ENCODE assay signal across 15 cellular contexts in genomic region chr5:78486223-78486622, GRCh38.
DNase-seq lines count a peak whose midpoint lies in the region; ATAC-seq and TF ChIP-seq lines count a peak whose summit lies in the region.
"Had no signal": no experiment of that assay in that cellular context is flagged by ENCODE, and none has a peak within 500 bp of the region (broad histone marks: within the 10 kb centered on the region; RNA-seq: fewer than 3 reads in every experiment).

No MANE protein-coding gene starts in this region.

- WGBS in mammary epithelial cell (ENCODE audit: low coverage, missing lambda C conversion rate): 100% methylated on average over 2 of the region's 2 CpGs

- no TSS peak for BruUV-seq in mammary epithelial cell (replicated peaks; lab: Mats Ljungman, UMichigan)

- dilution Hi-C loops in mammary epithelial cell (cut with HindIII; ENCODE audit: low sequenced_read_pairs): no loop called here

- H3K9ac ChIP-seq in mammary epithelial cell (ENCODE audit: insufficient read depth, low read length): no peak overlapping the region
- H3K9ac ChIP-seq in skeletal muscle tissue (ENCODE audit: low read depth in 1 of 3, low read length in 3 of 3): no peak overlapping the region

- H3K4me2 ChIP-seq in mammary epithelial cell (ENCODE audit: insufficient read depth, low read depth, low read length): no peak overlapping the region

- H3K4me1 ChIP-seq in breast epithelium: no peaks in the 10 kb centered on the region
- H3K4me1 ChIP-seq in mammary epithelial cell (ENCODE audit: insufficient read depth, low read length): peaks cover 12% of the 10 kb centered on the region
- H3K4me1 ChIP-seq in skeletal muscle tissue (ENCODE audit: control insufficient read depth in 3 of 3, insufficient read depth in 3 of 3, low read length in 3 of 3): peaks cover 0 to 8% (median 5%) of the 10 kb centered on the region in 3 donors
- H3K4me1 ChIP-seq: Caco-2 had no signal

- H3K79me2 ChIP-seq in mammary epithelial cell (ENCODE audit: insufficient read depth, low read length): peaks cover 6% of the 10 kb centered on the region

- H3K4me3 ChIP-seq in breast epithelium (no peak overlapping the region), mammary epithelial cell (replicated peaks in 1 of 3; ENCODE audit: insufficient read depth in 1 of 3, low read depth in 2 of 3, low read length in 3 of 3) (no peak overlapping the region), skeletal muscle tissue (ENCODE audit: low read length in 3 of 3) (no peak overlapping the region)

- CTCF ChIA-PET in mammary epithelial cell (lab: Charles Lee; ENCODE audit: low non-redundant PET): no interaction called here

- no peak overlapping the region for H2AFZ ChIP-seq in mammary epithelial cell (ENCODE audit: low read depth, low read length)

- in situ Hi-C loops in mammary epithelial cell (cut with MboI; ENCODE audit: low sequenced_read_pairs in 2 of 2): no loop called here

- H3K27ac ChIP-seq in breast epithelium: peak overlapping the region; percentile 10 to 71
- no peak overlapping the region for H3K27ac ChIP-seq in mammary epithelial cell (ENCODE audit: insufficient read depth, low read depth, low read length)
- H3K27ac ChIP-seq in caudate nucleus (ENCODE audit: low read depth, low read length): peak overlapping the region; percentile 41
- H3K27ac ChIP-seq in skeletal muscle tissue (ENCODE audit: low read depth, low read length): peak overlapping the region; percentile 7
- H3K27ac ChIP-seq: 22Rv1 had no signal

- intact Hi-C loops in breast epithelium (cut with DNase I; ENCODE audit: low total_unique reads): no loop called here
- intact Hi-C loops in mammary epithelial cell (cut with micrococcal nuclease): no loop called here

- no peak for ATAC-seq in HG02970 (IDR thresholded peaks at IDR 0.05; ENCODE audit: low FRiP score, unreplicated experiment)
- ATAC-seq in GM18909 (IDR thresholded peaks at IDR 0.05; ENCODE audit: poor library complexity, unreplicated experiment): no peak

- no peak for TF ChIP-seq POLR2A in breast epithelium (IDR thresholded peaks at IDR 0.05)

- H3K9me3 ChIP-seq in breast epithelium: no peaks in the 10 kb centered on the region
- H3K9me3 ChIP-seq in mammary epithelial cell (replicated peaks; ENCODE audit: insufficient read depth, low read length): no peaks in the 10 kb centered on the region
- no peaks in the 10 kb centered on the region for H3K9me3 ChIP-seq in skeletal muscle tissue (ENCODE audit: control insufficient read depth in 3 of 3, low read length in 3 of 3)
- H3K9me3 ChIP-seq: Caco-2 had no signal

- no peaks in the 10 kb centered on the region for H3K36me3 ChIP-seq in breast epithelium
- H3K36me3 ChIP-seq in mammary epithelial cell (ENCODE audit: insufficient read depth, low read length): peaks cover 4% of the 10 kb centered on the region
- H3K36me3 ChIP-seq in skeletal muscle tissue (ENCODE audit: control insufficient read depth in 3 of 3, insufficient read depth in 3 of 3, low read length in 3 of 3): peaks cover 0 to 19% (median 4%) of the 10 kb centered on the region in 3 donors

- TF ChIP-seq CTCF in breast epithelium (IDR thresholded peaks at IDR 0.05) (no peak), mammary epithelial cell (conservative IDR thresholded peaks at IDR 0.05 in 1 of 2, IDR thresholded peaks at IDR 0.05 in 1 of 2; ENCODE audit: extremely low read depth in 1 of 2, insufficient read depth in 1 of 2, low read depth in 1 of 2, low read length in 2 of 2) (no peak)

- DNase-seq in breast epithelium (ENCODE audit: low spot score in 2 of 2): no peak
- DNase-seq in mammary epithelial cell: no peak
- no peak for DNase-seq in caudate nucleus (lab: John Stamatoyannopoulos, UW)
- peak; percentile 85 for DNase-seq in foreskin melanocyte
- no peak for DNase-seq in dermis blood vessel endothelial cell
- DNase-seq: Caco-2; CD8-positive, alpha-beta memory T cell; DND-41; GDM1; HCEC 1CT; HFFc6 had no signal

- no peaks in the 10 kb centered on the region for H4K20me1 ChIP-seq in mammary epithelial cell (ENCODE audit: insufficient read depth, low read length)

- H3K27me3 ChIP-seq in breast epithelium (no peaks in the 10 kb centered on the region), mammary epithelial cell (ENCODE audit: insufficient read depth, low read length) (no peaks in the 10 kb centered on the region), skeletal muscle tissue (ENCODE audit: control insufficient read depth in 3 of 3, insufficient read depth in 3 of 3, low read length in 3 of 3) (no peaks in the 10 kb centered on the region)
